Comparison of ENCODE assay signal across 34 cellular contexts in the genomic region with DNA sequence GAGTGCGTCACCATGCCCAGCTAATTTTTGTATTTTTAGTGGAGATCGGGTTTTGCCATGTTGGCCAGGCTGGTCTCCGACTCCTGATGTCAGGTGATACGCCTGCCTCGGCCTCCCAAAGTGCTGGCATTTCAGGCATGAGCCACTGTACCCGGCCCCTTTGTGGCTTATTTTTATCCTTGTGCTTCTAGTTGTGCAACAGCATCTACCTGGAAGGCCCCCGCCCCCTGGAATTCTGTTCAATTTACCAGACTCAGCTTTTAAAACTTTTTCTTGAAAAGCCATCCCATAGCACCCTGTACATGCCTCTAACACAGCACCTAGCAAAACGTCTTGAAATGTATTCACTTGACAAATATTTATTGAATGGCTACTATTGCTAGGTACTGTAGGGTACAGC.
"Had no signal": no experiment of that assay in that cellular context is flagged by ENCODE, and none has a peak within 500 bp of the region (broad histone marks: within the 10 kb centered on the region; RNA-seq: fewer than 3 reads in every experiment).

No MANE protein-coding gene starts in this region.

- H3K36me3 ChIP-seq: MG63 had no signal

- H3K4me3 ChIP-seq: MG63 had no signal

- H3K9me3 ChIP-seq: MG63 had no signal

- H3K27me3 ChIP-seq: MG63 had no signal

- DNase-seq: Karpas-422, Kasumi-1, MG63, MM.1S, MV-4-11, NCI-H1048, NCI-H1092, NCI-H1092 treated with DMSO at 0.1 percent for 48 hours, NCI-H1105, NCI-H1105 treated with DMSO at 0.1 percent for 48 hours, NCI-H1417, NCI-H1417 treated with DMSO at 0.1 percent for 48 hours, NCI-H1436, NCI-H1436 treated with DMSO at 0.1 percent for 48 hours, NCI-H146, NCI-H1694, NCI-H1694 treated with DMSO at 0.1 percent for 48 hours, NCI-H187, NCI-H187 treated with DMSO at 0.1 percent for 48 hours, NCI-H1930, NCI-H2029, NCI-H2029 treated with DMSO at 0.1 percent for 48 hours, NCI-H2081, NCI-H2081 treated with DMSO at 0.1 percent for 48 hours, NCI-H2107, NCI-H2171, NCI-H2171 treated with DMSO at 0.1 percent for 48 hours, NCI-H2227 treated with DMSO at 0.1 percent for 48 hours, NCI-H226, NCI-H345, NCI-H446, NCI-H446 treated with DMSO at 0.1 percent for 48 hours, NCI-H510A, NCI-H510A treated with DMSO at 0.1 percent for 48 hours had no signal
